ENCODE assay signal across 1 cellular context in the genomic region with DNA sequence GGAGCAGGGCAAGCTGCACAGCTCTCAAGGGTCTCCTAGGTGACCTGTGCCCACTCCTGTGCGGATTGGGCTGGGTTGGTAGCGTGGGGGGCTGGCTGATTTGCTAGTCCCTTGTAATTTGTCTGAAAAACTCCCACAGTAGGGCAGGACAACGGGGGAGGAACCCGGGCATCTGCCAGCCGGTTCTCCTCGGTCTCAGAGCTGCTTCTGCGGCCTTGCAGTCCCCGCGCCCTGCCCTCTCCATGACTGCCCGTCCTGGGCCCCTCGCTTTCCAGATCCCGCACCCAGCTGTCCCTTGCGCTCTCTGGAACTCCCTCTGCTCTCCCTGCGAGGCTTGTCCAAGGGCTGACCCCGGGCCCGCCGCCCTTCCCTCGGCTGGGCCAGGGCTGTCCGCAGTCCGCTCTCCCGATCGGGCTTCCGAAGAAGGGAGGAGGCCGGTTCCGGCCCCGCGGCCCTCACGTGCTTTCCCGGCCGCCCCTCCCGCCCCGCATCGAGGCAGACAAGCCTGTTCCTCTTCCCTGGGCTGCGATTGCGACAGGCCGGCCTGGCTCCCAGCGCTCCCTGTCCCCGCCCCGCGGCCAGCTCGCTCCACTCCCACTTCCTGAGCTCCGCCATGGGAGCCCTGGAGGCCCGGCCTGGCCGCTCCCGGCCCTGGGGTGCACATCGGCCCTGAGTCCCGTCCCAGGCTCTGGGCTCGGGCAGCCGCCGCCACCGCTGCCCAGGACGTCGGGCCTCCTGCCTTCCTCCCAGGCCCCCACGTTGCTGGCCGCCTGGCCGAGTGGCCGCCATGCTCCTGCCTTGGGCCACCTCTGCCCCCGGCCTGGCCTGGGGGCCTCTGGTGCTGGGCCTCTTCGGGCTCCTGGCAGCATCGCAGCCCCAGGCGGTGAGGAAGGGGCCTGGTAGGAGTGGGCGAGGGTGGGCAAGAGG.
A peak's percentile ranks its signal among the peaks of the same experiment; 100 is the strongest.
TF ChIP-seq lines count a peak whose summit lies in the region.

TSS of gene LTBR (plus strand) at position 591 of the 927 bp plus-strand sequence. CDS start at position 788, 197 bp downstream.

TF ChIP-seq in HepG2, 621 proteins besides CTCF, POLR2A, EP300 and RAD21 (continued from another document and continues in another):
- TF ChIP-seq, protein P1, sequence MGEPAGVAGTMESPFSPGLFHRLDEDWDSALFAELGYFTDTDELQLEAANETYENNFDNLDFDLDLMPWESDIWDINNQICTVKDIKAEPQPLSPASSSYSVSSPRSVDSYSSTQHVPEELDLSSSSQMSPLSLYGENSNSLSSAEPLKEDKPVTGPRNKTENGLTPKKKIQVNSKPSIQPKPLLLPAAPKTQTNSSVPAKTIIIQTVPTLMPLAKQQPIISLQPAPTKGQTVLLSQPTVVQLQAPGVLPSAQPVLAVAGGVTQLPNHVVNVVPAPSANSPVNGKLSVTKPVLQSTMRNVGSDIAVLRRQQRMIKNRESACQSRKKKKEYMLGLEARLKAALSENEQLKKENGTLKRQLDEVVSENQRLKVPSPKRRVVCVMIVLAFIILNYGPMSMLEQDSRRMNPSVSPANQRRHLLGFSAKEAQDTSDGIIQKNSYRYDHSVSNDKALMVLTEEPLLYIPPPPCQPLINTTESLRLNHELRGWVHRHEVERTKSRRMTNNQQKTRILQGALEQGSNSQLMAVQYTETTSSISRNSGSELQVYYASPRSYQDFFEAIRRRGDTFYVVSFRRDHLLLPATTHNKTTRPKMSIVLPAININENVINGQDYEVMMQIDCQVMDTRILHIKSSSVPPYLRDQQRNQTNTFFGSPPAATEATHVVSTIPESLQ (CRISPR knock-in tag; conservative IDR thresholded peaks at IDR 0.05) = no peak
- TF ChIP-seq KLF6 (CRISPR knock-in tag; IDR thresholded peaks at IDR 0.05) (peak; percentile 95), YEATS4 (CRISPR knock-in tag; IDR thresholded peaks at IDR 0.05; ENCODE audit: borderline replicate concordance) (peak; percentile 78; the same call in 1 of the 2 replicates), SOX5 (CRISPR knock-in tag; IDR thresholded peaks at IDR 0.05; ENCODE audit: borderline replicate concordance) (peak; percentile 68; the same call in 1 of the 2 replicates), POLR2AphosphoS5 (IDR thresholded peaks at IDR 0.05; ENCODE audit: low read depth, low read length) (peak; percentile 60), EEA1 (CRISPR knock-in tag; IDR thresholded peaks at IDR 0.05; ENCODE audit: borderline replicate concordance) (peak; percentile 92), ZNF563 (CRISPR knock-in tag; IDR thresholded peaks at IDR 0.05) (peak; percentile 91), ZNF253 (CRISPR knock-in tag; IDR thresholded peaks at IDR 0.05; ENCODE audit: borderline replicate concordance) (peak; percentile 98), ZNF629 (CRISPR knock-in tag; conservative IDR thresholded peaks at IDR 0.05) (no peak; the same call in 1 of the 2 replicates), GFI1 (CRISPR knock-in tag; IDR thresholded peaks at IDR 0.05; ENCODE audit: borderline replicate concordance) (peak; percentile 81; the same call in 1 of the 2 replicates), AGO2 (optimal IDR thresholded peaks at IDR 0.05; ENCODE audit: low read depth, low read length) (peak; percentile 71), YEATS2 (CRISPR knock-in tag; IDR thresholded peaks at IDR 0.05; ENCODE audit: borderline replicate concordance) (peak; percentile 89), ZNF614 (CRISPR knock-in tag; IDR thresholded peaks at IDR 0.05; ENCODE audit: borderline replicate concordance) (peak; percentile 81; the same call in 1 of the 2 replicates), NFIB (CRISPR knock-in tag; IDR thresholded peaks at IDR 0.05; ENCODE audit: borderline replicate concordance) (no peak), ZNF556 (CRISPR knock-in tag; IDR thresholded peaks at IDR 0.05; ENCODE audit: borderline replicate concordance) (peak; percentile 76), ZNF547 (CRISPR knock-in tag; IDR thresholded peaks at IDR 0.05) (peak; percentile 79), MAZ (IDR thresholded peaks at IDR 0.05; ENCODE audit: borderline replicate concordance, low read depth, low read length) (peak; percentile 64; the same call in 1 of the 2 replicates), MAZ (CRISPR knock-in tag; IDR thresholded peaks at IDR 0.05; ENCODE audit: low read depth) (peak; percentile 98), KLF9 (CRISPR knock-in tag; IDR thresholded peaks at IDR 0.05; ENCODE audit: low read depth) (no peak), JARID2 (CRISPR knock-in tag; IDR thresholded peaks at IDR 0.05; ENCODE audit: insufficient replicate concordance) (peak; percentile 86), ZNF430 (CRISPR knock-in tag; IDR thresholded peaks at IDR 0.05) (peak; percentile 65; the same call in 1 of the 2 replicates), ZC3H13 (CRISPR knock-in tag; IDR thresholded peaks at IDR 0.05) (peak; percentile 75), ZBTB46 (CRISPR knock-in tag; IDR thresholded peaks at IDR 0.05; ENCODE audit: borderline replicate concordance) (0 out of 2 replicates have a peak, but pooled peaks have one; percentile 27), TOPORS (CRISPR knock-in tag; IDR thresholded peaks at IDR 0.05) (peak; percentile 96), TBX2 (CRISPR knock-in tag; IDR thresholded peaks at IDR 0.05; ENCODE audit: borderline replicate concordance) (peak; percentile 96), DR1 (CRISPR knock-in tag; IDR thresholded peaks at IDR 0.05) (peak; percentile 87), ZNF784 (CRISPR knock-in tag; IDR thresholded peaks at IDR 0.05; ENCODE audit: borderline replicate concordance) (peak; percentile 67; the same call in 1 of the 2 replicates), ZMYM4 (CRISPR knock-in tag; IDR thresholded peaks at IDR 0.05) (peak; percentile 84), ZNF510 (CRISPR knock-in tag; IDR thresholded peaks at IDR 0.05; ENCODE audit: low read depth) (peak; percentile 98), ISX (CRISPR knock-in tag; conservative IDR thresholded peaks at IDR 0.05) (no peak), PHF8 (CRISPR knock-in tag; IDR thresholded peaks at IDR 0.05) (peak; percentile 87), ZSCAN31 (CRISPR knock-in tag; IDR thresholded peaks at IDR 0.05; ENCODE audit: low read depth) (peak; percentile 99), BORCS8-MEF2B (CRISPR knock-in tag; IDR thresholded peaks at IDR 0.05) (peak; percentile 95), ZNF562 (CRISPR knock-in tag; IDR thresholded peaks at IDR 0.05; ENCODE audit: borderline replicate concordance) (0 out of 2 replicates have a peak, but pooled peaks have one; percentile 31), GABPA (IDR thresholded peaks at IDR 0.05; ENCODE audit: low read depth, low read length) (peak; percentile 38), GABPA (CRISPR knock-in tag; IDR thresholded peaks at IDR 0.05; ENCODE audit: low read depth) (peak; percentile 60; the same call in 1 of the 2 replicates), ZSCAN20 (CRISPR knock-in tag; IDR thresholded peaks at IDR 0.05; ENCODE audit: borderline replicate concordance) (no peak; the same call in 1 of the 2 replicates), KDM5A (IDR thresholded peaks at IDR 0.05; ENCODE audit: borderline replicate concordance, low read length) (no peak), CC2D1A (CRISPR knock-in tag; IDR thresholded peaks at IDR 0.05) (no peak), POGZ (CRISPR knock-in tag; IDR thresholded peaks at IDR 0.05) (peak; percentile 68), JUNB (CRISPR knock-in tag; IDR thresholded peaks at IDR 0.05; ENCODE audit: borderline replicate concordance) (0 out of 2 replicates have a peak, but pooled peaks have one; percentile 38), ZNF792 (CRISPR knock-in tag; IDR thresholded peaks at IDR 0.05) (peak; percentile 88), TOE1 (CRISPR knock-in tag; IDR thresholded peaks at IDR 0.05) (peak; percentile 75; the same call in 1 of the 2 replicates), ZNF761 (CRISPR knock-in tag; conservative IDR thresholded peaks at IDR 0.05) (peak; percentile 88), REL (CRISPR knock-in tag; conservative IDR thresholded peaks at IDR 0.05) (peak; percentile 0; the same call in 1 of the 2 replicates), ZEB1 (IDR thresholded peaks at IDR 0.05; ENCODE audit: insufficient replicate concordance, low read depth) (peak; percentile 61), ZNF607 (CRISPR knock-in tag; IDR thresholded peaks at IDR 0.05; ENCODE audit: borderline replicate concordance) (peak; percentile 95), FOXM1 (CRISPR knock-in tag; IDR thresholded peaks at IDR 0.05) (no peak), NFKB2 (CRISPR knock-in tag; IDR thresholded peaks at IDR 0.05; ENCODE audit: borderline replicate concordance) (peak; percentile 76; the same call in 1 of the 2 replicates), ZBTB42 (CRISPR knock-in tag; IDR thresholded peaks at IDR 0.05) (peak; percentile 82; the same call in 1 of the 2 replicates), ZBTB1 (CRISPR knock-in tag; IDR thresholded peaks at IDR 0.05; ENCODE audit: borderline replicate concordance) (peak; percentile 90; the same call in 1 of the 2 replicates), CEBPB (IDR thresholded peaks at IDR 0.05; ENCODE audit: borderline replicate concordance, low read depth, low read length) (peak; percentile 96), KLF11 (CRISPR knock-in tag; IDR thresholded peaks at IDR 0.05) (peak; percentile 95), CREM (IDR thresholded peaks at IDR 0.05) (no peak), CREM (CRISPR knock-in tag; IDR thresholded peaks at IDR 0.05) (no peak)
- TF ChIP-seq, protein P2, sequence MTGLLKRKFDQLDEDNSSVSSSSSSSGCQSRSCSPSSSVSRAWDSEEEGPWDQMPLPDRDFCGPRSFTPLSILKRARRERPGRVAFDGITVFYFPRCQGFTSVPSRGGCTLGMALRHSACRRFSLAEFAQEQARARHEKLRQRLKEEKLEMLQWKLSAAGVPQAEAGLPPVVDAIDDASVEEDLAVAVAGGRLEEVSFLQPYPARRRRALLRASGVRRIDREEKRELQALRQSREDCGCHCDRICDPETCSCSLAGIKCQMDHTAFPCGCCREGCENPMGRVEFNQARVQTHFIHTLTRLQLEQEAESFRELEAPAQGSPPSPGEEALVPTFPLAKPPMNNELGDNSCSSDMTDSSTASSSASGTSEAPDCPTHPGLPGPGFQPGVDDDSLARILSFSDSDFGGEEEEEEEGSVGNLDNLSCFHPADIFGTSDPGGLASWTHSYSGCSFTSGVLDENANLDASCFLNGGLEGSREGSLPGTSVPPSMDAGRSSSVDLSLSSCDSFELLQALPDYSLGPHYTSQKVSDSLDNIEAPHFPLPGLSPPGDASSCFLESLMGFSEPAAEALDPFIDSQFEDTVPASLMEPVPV (CRISPR knock-in tag; IDR thresholded peaks at IDR 0.05) = peak; percentile 97
- TF ChIP-seq, protein P3, sequence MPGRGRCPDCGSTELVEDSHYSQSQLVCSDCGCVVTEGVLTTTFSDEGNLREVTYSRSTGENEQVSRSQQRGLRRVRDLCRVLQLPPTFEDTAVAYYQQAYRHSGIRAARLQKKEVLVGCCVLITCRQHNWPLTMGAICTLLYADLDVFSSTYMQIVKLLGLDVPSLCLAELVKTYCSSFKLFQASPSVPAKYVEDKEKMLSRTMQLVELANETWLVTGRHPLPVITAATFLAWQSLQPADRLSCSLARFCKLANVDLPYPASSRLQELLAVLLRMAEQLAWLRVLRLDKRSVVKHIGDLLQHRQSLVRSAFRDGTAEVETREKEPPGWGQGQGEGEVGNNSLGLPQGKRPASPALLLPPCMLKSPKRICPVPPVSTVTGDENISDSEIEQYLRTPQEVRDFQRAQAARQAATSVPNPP (CRISPR knock-in tag; IDR thresholded peaks at IDR 0.05) = peak; percentile 97
- TF ChIP-seq, protein P4, sequence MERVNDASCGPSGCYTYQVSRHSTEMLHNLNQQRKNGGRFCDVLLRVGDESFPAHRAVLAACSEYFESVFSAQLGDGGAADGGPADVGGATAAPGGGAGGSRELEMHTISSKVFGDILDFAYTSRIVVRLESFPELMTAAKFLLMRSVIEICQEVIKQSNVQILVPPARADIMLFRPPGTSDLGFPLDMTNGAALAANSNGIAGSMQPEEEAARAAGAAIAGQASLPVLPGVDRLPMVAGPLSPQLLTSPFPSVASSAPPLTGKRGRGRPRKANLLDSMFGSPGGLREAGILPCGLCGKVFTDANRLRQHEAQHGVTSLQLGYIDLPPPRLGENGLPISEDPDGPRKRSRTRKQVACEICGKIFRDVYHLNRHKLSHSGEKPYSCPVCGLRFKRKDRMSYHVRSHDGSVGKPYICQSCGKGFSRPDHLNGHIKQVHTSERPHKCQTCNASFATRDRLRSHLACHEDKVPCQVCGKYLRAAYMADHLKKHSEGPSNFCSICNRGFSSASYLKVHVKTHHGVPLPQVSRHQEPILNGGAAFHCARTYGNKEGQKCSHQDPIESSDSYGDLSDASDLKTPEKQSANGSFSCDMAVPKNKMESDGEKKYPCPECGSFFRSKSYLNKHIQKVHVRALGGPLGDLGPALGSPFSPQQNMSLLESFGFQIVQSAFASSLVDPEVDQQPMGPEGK (CRISPR knock-in tag; IDR thresholded peaks at IDR 0.05) = peak; percentile 95
- TF ChIP-seq, protein P5, sequence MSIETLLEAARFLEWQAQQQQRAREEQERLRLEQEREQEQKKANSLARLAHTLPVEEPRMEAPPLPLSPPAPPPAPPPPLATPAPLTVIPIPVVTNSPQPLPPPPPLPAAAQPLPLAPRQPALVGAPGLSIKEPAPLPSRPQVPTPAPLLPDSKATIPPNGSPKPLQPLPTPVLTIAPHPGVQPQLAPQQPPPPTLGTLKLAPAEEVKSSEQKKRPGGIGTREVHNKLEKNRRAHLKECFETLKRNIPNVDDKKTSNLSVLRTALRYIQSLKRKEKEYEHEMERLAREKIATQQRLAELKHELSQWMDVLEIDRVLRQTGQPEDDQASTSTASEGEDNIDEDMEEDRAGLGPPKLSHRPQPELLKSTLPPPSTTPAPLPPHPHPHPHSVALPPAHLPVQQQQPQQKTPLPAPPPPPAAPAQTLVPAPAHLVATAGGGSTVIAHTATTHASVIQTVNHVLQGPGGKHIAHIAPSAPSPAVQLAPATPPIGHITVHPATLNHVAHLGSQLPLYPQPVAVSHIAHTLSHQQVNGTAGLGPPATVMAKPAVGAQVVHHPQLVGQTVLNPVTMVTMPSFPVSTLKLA (IDR thresholded peaks at IDR 0.05) = peak; percentile 60
